Comparison of ENCODE assay signal across 22 cellular contexts in the genomic region with DNA sequence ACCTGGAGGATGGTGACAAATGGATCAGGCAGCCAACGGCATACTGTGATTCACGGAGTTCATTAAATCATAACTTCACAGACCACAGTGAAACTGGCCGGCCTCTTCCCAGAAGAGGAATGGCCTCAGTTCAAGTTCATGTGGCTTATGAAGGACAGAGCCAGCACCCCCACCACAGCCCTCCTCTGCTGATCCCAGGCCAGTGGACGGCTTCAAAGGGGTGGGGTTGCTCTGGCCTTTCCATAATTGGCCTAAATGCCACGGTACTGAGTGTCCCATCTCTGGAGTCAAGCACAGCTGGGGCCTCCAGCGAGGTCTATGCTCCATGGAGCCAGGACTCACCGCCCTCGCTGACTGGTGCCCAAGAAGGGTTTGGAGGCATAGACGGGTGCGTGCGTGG. TPM values are rescaled to one million over a fixed set of nuclear protein-coding genes. Genes with fewer than 3 reads are reported as not detected.
DNase-seq lines count a peak whose midpoint lies in the region; ATAC-seq and TF ChIP-seq lines count a peak whose summit lies in the region.
"Had no signal": no experiment of that assay in that cellular context is flagged by ENCODE, and none has a peak within 500 bp of the region (broad histone marks: within the 10 kb centered on the region; RNA-seq: fewer than 3 reads in every experiment).

No MANE protein-coding gene starts in this region.

- no peaks in the 10 kb centered on the region for H3K9me3 ChIP-seq in body of pancreas
- no peaks in the 10 kb centered on the region for H3K9me3 ChIP-seq in testis
- H3K9me3 ChIP-seq in upper lobe of right lung = no peaks in the 10 kb centered on the region

- no peak for TF ChIP-seq POLR2A in body of pancreas (IDR thresholded peaks at IDR 0.05)
- no peak for TF ChIP-seq POLR2A in testis (IDR thresholded peaks at IDR 0.05)

- H3K4me3 ChIP-seq in body of pancreas = no peak overlapping the region
- H3K4me3 ChIP-seq in testis = no peak overlapping the region
- no peak overlapping the region for H3K4me3 ChIP-seq in upper lobe of right lung
- H3K4me3 ChIP-seq: GM12878 had no signal

- ATAC-seq in Right ventricle myocardium superior (ENCODE audit: poor library complexity) (no peak), left ventricle myocardium superior (no peak), body of pancreas (peak; percentile 36), upper lobe of right lung (no peak), omental fat pad (ENCODE audit: low FRiP score) (no peak)
- ATAC-seq: GM12878, HCT116, Panc1 had no signal

- no peaks in the 10 kb centered on the region for H3K36me3 ChIP-seq in body of pancreas (replicated peaks in 1 of 2; ENCODE audit: insufficient read depth in 1 of 2, low read depth in 2 of 2)
- no peaks in the 10 kb centered on the region for H3K36me3 ChIP-seq in testis (ENCODE audit: low read depth, missing control alignments)
- peaks cover 20% of the 10 kb centered on the region for H3K36me3 ChIP-seq in upper lobe of right lung

- DNase-seq in Right ventricle myocardium superior (peak; percentile 54), left ventricle myocardium superior (no peak), body of pancreas (peak in 2 of 4 donors; percentile 23 to 43), myocyte (ENCODE audit: low read depth) (peak; percentile 42), testis (peak; percentile 76), HT-29 (ENCODE audit: low spot score) (no peak), upper lobe of right lung (no peak), omental fat pad (ENCODE audit: low spot score) (no peak)
- DNase-seq: Calu3; CD4-positive, alpha-beta T cell; DMS79; IMR-90; Kasumi-1; NCI-H1417; NCI-H1930; NCI-H2171 treated with DMSO at 0.1 percent for 48 hours had no signal

- H3K27ac ChIP-seq in body of pancreas (no peak overlapping the region), testis (peak overlapping the region in 1 of 2 donors; percentile 61), upper lobe of right lung (no peak overlapping the region)
- H3K27ac ChIP-seq: 22Rv1 had no signal

- TF ChIP-seq CTCF in body of pancreas (IDR thresholded peaks at IDR 0.05) = no peak
- no peak for TF ChIP-seq CTCF in testis (IDR thresholded peaks at IDR 0.05)
- TF ChIP-seq CTCF in upper lobe of right lung (IDR thresholded peaks at IDR 0.05) = no peak
- TF ChIP-seq CTCF in omental fat pad (IDR thresholded peaks at IDR 0.05) = no peak

- intact Hi-C loops in Right ventricle myocardium superior (cut with DNase I) (no loop called here), left ventricle myocardium superior (cut with micrococcal nuclease) (no loop called here), body of pancreas (cut with DNase I) (no loop called here), testis (cut with DNase I; ENCODE audit: low total_unique reads) (no loop called here), upper lobe of right lung (cut with DNase I) (no loop called here)

- H3K27me3 ChIP-seq in body of pancreas = no peaks in the 10 kb centered on the region
- no peaks in the 10 kb centered on the region for H3K27me3 ChIP-seq in testis
- H3K27me3 ChIP-seq in upper lobe of right lung = no peaks in the 10 kb centered on the region

- 82 to 89% methylated on average over 7 to 11 of the region's 11 CpGs for WGBS in body of pancreas, 2 donors
- WGBS in testis, 2 donors = 65 to 75% methylated on average over 11 of the region's 11 CpGs

- H3K4me1 ChIP-seq in body of pancreas (no peaks in the 10 kb centered on the region), testis (no peaks in the 10 kb centered on the region), upper lobe of right lung (no peaks in the 10 kb centered on the region)

RNA-seq across cellular contexts. Expression of gene GALNS, which starts 21.4 kb away (rescaled TPM):
- total RNA-seq in Right ventricle myocardium superior (15.9 TPM), left ventricle myocardium superior (14.6 TPM), body of pancreas (10 to 100 TPM in 1 of 2 donors, 1 to 10 TPM in 1; 8.8 to 48.8 TPM), myocyte (26.8 and 34.8 TPM in 2 replicates), testis (10 to 100 TPM; 65.3 to 94.4 TPM), upper lobe of right lung (32.8 TPM), omental fat pad (10 to 100 TPM; 15.0 to 32.0 (median 23.4) TPM)
- polyA plus RNA-seq in myocyte (2012) = 32.0 TPM
- polyA plus RNA-seq in testis (ENCODE audit: insufficient read depth, low read depth, low replicate concordance) = 55.9 TPM
- total RNA-seq in HT-29 (2014; rRNA removed; shearing (Covaris generic)) = 14.1 and 18.4 TPM in 2 replicates

RNA-seq across cellular contexts. Expression of gene TRAPPC2L, which starts 21.5 kb away (rescaled TPM):
- total RNA-seq in Right ventricle myocardium superior (53.0 TPM), left ventricle myocardium superior (59.0 TPM), body of pancreas (10 to 100 TPM in 1 of 2 donors, 1 to 10 TPM in 1; 7.6 to 35.5 TPM), myocyte (60.1 and 69.5 TPM in 2 replicates), testis (10 to 100 TPM; 58.3 to 59.8 TPM), upper lobe of right lung (43.9 TPM), omental fat pad (10 to 100 TPM; 25.3 to 49.4 (median 39.7) TPM)
- polyA plus RNA-seq in myocyte (2012) = 216 TPM
- polyA plus RNA-seq in testis (ENCODE audit: insufficient read depth, low read depth, low replicate concordance) = 216 TPM
- 120 and 125 TPM in 2 replicates for total RNA-seq in HT-29 (2014; rRNA removed; shearing (Covaris generic))

RNA-seq across cellular contexts. Expression of gene APRT, which starts 23.7 kb away (rescaled TPM):
- total RNA-seq in Right ventricle myocardium superior (40.4 TPM), left ventricle myocardium superior (40.9 TPM), body of pancreas (100 to 1,000 TPM in 1 of 2 donors, 10 to 100 TPM in 1; 95.9 to 104 TPM), myocyte (86.9 and 89.3 TPM in 2 replicates), testis (10 to 100 TPM; 62.1 to 82.1 TPM), upper lobe of right lung (85.2 TPM), omental fat pad (100 to 1,000 TPM in 3 of 4 donors, 10 to 100 TPM in 1; 94.4 to 127 (median 115) TPM)
- 123 TPM for polyA plus RNA-seq in myocyte (2012)
- 86.0 TPM for polyA plus RNA-seq in testis (ENCODE audit: insufficient read depth, low read depth, low replicate concordance)
- total RNA-seq in HT-29 (2014; rRNA removed; shearing (Covaris generic)) = 669 and 675 TPM in 2 replicates

RNA-seq across cellular contexts. Expression of gene PABPN1L, which starts 31.1 kb away (rescaled TPM):
- not detected for total RNA-seq in Right ventricle myocardium superior
- not detected for total RNA-seq in left ventricle myocardium superior
- total RNA-seq in body of pancreas = not detected
- 0.11 TPM in 1 of 2 replicates, not detected in the other for total RNA-seq in myocyte
- polyA plus RNA-seq in myocyte (2012) = not detected
- under 1 TPM in 1 of 2 donors, not detected in 1; 0.93 TPM for total RNA-seq in testis
- 0.34 TPM for polyA plus RNA-seq in testis (ENCODE audit: insufficient read depth, low read depth, low replicate concordance)
- total RNA-seq in HT-29 (2014; rRNA removed; shearing (Covaris generic)) = not detected in 2 replicates
- not detected for total RNA-seq in upper lobe of right lung
- total RNA-seq in omental fat pad = not detected
- total RNA-seq: Calu3; CD4-positive, alpha-beta T cell; G401; GM12878; IMR-90; NCI-H460 had no signal
- polyA plus RNA-seq: GM12878, IMR-90 had no signal

RNA-seq across cellular contexts. Expression of gene CDT1, which starts 31.8 kb away (rescaled TPM):
- total RNA-seq in Right ventricle myocardium superior (1.00 TPM), left ventricle myocardium superior (0.97 TPM), body of pancreas (1 to 10 TPM in 1 of 2 donors, not detected in 1; 7.6 TPM), myocyte (0.16 and 1.9 TPM in 2 replicates), testis (10 to 100 TPM; 14.9 to 19.1 TPM), upper lobe of right lung (1.0 TPM), omental fat pad (1 to 10 TPM in 2 of 4 donors, under 1 TPM in 2; 0.19 to 3.5 (median 1.6) TPM)
- 0.74 TPM for polyA plus RNA-seq in myocyte (2012)
- polyA plus RNA-seq in testis (ENCODE audit: insufficient read depth, low read depth, low replicate concordance) = 11.9 TPM
- 120 and 146 TPM in 2 replicates for total RNA-seq in HT-29 (2014; rRNA removed; shearing (Covaris generic))

Comparison
In these comparisons a context has a peak if more than half of its experiments do, and no peak if none do; other contexts are left out.
1. DNase-seq: peak in Right ventricle myocardium superior (single experiment), myocyte (single experiment) and testis (single experiment); none in left ventricle myocardium superior (single experiment), HT-29 (single experiment), upper lobe of right lung (single experiment) and omental fat pad (single experiment).